15 cellular contexts compared by ENCODE assay signal in the genomic region with DNA sequence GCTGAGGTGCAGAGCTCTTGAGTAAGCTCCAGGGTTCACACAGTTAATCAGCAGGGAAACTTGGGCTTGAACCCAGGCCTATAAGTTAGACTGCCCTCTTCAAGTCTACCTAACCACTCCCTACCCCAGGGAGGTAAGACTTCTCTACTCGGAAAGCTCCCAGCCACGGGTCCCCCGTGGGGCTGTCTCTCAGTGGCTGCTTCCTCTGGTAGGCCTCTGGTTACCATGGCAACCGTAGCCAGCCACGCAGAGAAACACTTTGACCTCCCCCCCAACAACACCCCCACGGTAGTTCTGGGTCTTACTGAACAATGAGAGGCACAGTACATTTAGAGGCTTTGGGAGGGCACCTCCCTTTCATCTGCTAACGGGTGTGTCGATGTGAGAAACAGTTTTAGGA.
A peak's percentile ranks its signal among the peaks of the same experiment; 100 is the strongest.
DNase-seq lines count a peak whose midpoint lies in the region; TF ChIP-seq lines count a peak whose summit lies in the region.
"Had no signal": no experiment of that assay in that cellular context is flagged by ENCODE, and none has a peak within 500 bp of the region (broad histone marks: within the 10 kb centered on the region; RNA-seq: fewer than 3 reads in every experiment).

No MANE protein-coding gene starts in this region.

- H2AFZ ChIP-seq in neural progenitor cell (replicated peaks), result no peak overlapping the region
- H2AFZ ChIP-seq: GM23338 had no signal

- peak overlapping the region in 7 of 11 experiments; percentile 4 to 54 (median 29); a peak in 9 of 22 replicates for H3K4me2 ChIP-seq in BLaER1 treated with 17β-estradiol and CSF1 and Interleukin-3, amounts not matched to agents 10 nM and 100 nM
- H3K4me2 ChIP-seq in neural progenitor cell, result no peak overlapping the region
- H3K4me2 ChIP-seq: GM23338 had no signal

- H3K4me3 Mint-ChIP-seq in neural progenitor cell, result peak overlapping the region; percentile 24
- H3K4me3 Mint-ChIP-seq: CD4-positive, alpha-beta memory T cell; GM23338 had no signal

- H3K27ac ChIP-seq in BLaER1 treated with 17β-estradiol and CSF1 and Interleukin-3, amounts not matched to agents 10 nM and 100 nM, result no peak overlapping the region
- H3K27ac ChIP-seq in coronary artery (no peak overlapping the region), neural progenitor cell (no peak overlapping the region)

- no peak for TF ChIP-seq CTCF in coronary artery (IDR thresholded peaks at IDR 0.05)
- no peak for TF ChIP-seq CTCF in neural progenitor cell (IDR thresholded peaks at IDR 0.05)

- no peaks in the 10 kb centered on the region for H3K36me3 ChIP-seq in BLaER1 treated with 17β-estradiol and CSF1 and Interleukin-3, amounts not matched to agents 10 nM and 100 nM
- H3K36me3 ChIP-seq in neural progenitor cell, result no peaks in the 10 kb centered on the region

- H3F3A ChIP-seq in neural progenitor cell (ENCODE audit: low read depth), result peaks cover 14% of the 10 kb centered on the region

- H3K36me3 Mint-ChIP-seq in neural progenitor cell, result no peaks in the 10 kb centered on the region
- H3K36me3 Mint-ChIP-seq: CD4-positive, alpha-beta memory T cell had no signal

- DNase-seq in NCI-H748 (lab: John Stamatoyannopoulos, UW; ENCODE audit: unreplicated experiment) (peak; percentile 38), NCI-H748 treated with DMSO at 0.1 percent for 48 hours (lab: John Stamatoyannopoulos, UW) (no peak), coronary artery (ENCODE audit: low spot score) (peak; percentile 33), neural progenitor cell (ENCODE audit: low spot score) (peak; percentile 23), kidney glomerular epithelial cell (lab: John Stamatoyannopoulos, UW) (no peak), Kasumi-1 (lab: John Stamatoyannopoulos, UW) (no peak)
- no peak for DNase-seq in stimulated activated CD8-positive, alpha-beta memory T cell treated with anti-CD3 and anti-CD28 coated beads, Interleukin-4, amount 100 ng/mL, for 48 hours
- DNase-seq: 8988T; AML-193; C1 segment of cervical spinal cord; CD4-positive, alpha-beta memory T cell; DMS79; H7 had no signal

- no peaks in the 10 kb centered on the region for H3K79me2 ChIP-seq in neural progenitor cell (ENCODE audit: low read depth)

- H3K9me3 Mint-ChIP-seq in neural progenitor cell, result no peaks in the 10 kb centered on the region
- H3K9me3 Mint-ChIP-seq: GM23338 had no signal

- no peak overlapping the region for H3K9ac ChIP-seq in BLaER1 treated with 17β-estradiol and CSF1 and Interleukin-3, amounts not matched to agents 10 nM and 100 nM
- no peak overlapping the region for H3K9ac ChIP-seq in neural progenitor cell

- no peaks in the 10 kb centered on the region for H4K20me1 ChIP-seq in BLaER1 treated with 17β-estradiol and CSF1 and Interleukin-3, amounts not matched to agents 10 nM and 100 nM
- H4K20me1 ChIP-seq in neural progenitor cell (ENCODE audit: low read depth), result peaks cover 7% of the 10 kb centered on the region

- peaks cover 0 to 4% (median 0%) of the 10 kb centered on the region in 11 experiments; a peak in 1 of 22 replicates for H3K9me3 ChIP-seq in BLaER1 treated with 17β-estradiol and CSF1 and Interleukin-3, amounts not matched to agents 10 nM and 100 nM (replicated peaks in 1 of 11)
- no peaks in the 10 kb centered on the region for H3K9me3 ChIP-seq in neural progenitor cell (ENCODE audit: low read depth)

- no peak overlapping the region for H3K4me3 ChIP-seq in BLaER1 treated with 17β-estradiol and CSF1 and Interleukin-3, amounts not matched to agents 10 nM and 100 nM
- H3K4me3 ChIP-seq in coronary artery (no peak overlapping the region), neural progenitor cell (no peak overlapping the region)
- H3K4me3 ChIP-seq: GM23338 had no signal

- peaks cover 36% of the 10 kb centered on the region for H3K4me1 Mint-ChIP-seq in neural progenitor cell
- H3K4me1 Mint-ChIP-seq: CD4-positive, alpha-beta memory T cell had no signal

- no peak overlapping the region for H3K27ac Mint-ChIP-seq in neural progenitor cell
- H3K27ac Mint-ChIP-seq: CD4-positive, alpha-beta memory T cell; GM23338 had no signal

- H3K4me1 ChIP-seq in BLaER1 treated with 17β-estradiol and CSF1 and Interleukin-3, amounts not matched to agents 10 nM and 100 nM, result peaks cover 0 to 19% (median 9%) of the 10 kb centered on the region in 10 experiments; a peak in 12 of 20 replicates
- peaks cover 14% of the 10 kb centered on the region for H3K4me1 ChIP-seq in neural progenitor cell

- H3K27me3 Mint-ChIP-seq in neural progenitor cell (ENCODE audit: insufficient read depth, low read depth), result peaks cover 9% of the 10 kb centered on the region

- no peaks in the 10 kb centered on the region for H3K27me3 ChIP-seq in BLaER1 treated with 17β-estradiol and CSF1 and Interleukin-3, amounts not matched to agents 10 nM and 100 nM
- H3K27me3 ChIP-seq in neural progenitor cell, result no peaks in the 10 kb centered on the region

Comparison
In these comparisons a context has a peak if more than half of its experiments do, and no peak if none do; other contexts are left out.
1. DNase-seq: peak in NCI-H748 (single experiment), coronary artery (single experiment) and neural progenitor cell (single experiment); none in NCI-H748 treated with DMSO at 0.1 percent for 48 hours (single experiment), stimulated activated CD8-positive, alpha-beta memory T cell treated with anti-CD3 and anti-CD28 coated beads, Interleukin-4, amount 100 ng/mL, for 48 hours (single experiment), kidney glomerular epithelial cell (single experiment) and Kasumi-1 (0 of 2).